10 cellular contexts compared by ENCODE assay signal in the genomic region with DNA sequence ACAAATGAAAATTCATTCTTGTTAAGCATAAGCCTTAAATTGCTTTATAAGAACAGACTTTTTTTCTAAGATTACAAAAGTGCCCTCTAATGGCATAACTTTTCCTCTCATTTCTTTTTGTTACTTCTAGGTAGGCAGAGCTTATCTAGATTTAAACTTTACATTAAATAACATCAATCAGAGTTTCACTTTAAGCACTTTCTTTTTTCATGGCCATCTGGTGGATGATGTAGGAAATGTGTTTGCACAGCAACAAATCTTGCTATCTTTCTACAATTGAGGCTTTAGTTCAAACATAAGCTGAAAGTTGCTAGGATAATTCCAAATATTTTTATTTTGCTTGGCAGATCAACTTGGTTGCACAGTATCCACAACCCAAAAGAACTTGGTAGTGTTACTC. TPM values are rescaled to one million over a fixed set of nuclear protein-coding genes. Genes with fewer than 3 reads are reported as not detected.
DNase-seq lines count a peak whose midpoint lies in the region; ATAC-seq and TF ChIP-seq lines count a peak whose summit lies in the region.
"Had no signal": no experiment of that assay in that cellular context is flagged by ENCODE, and none has a peak within 500 bp of the region (broad histone marks: within the 10 kb centered on the region; RNA-seq: fewer than 3 reads in every experiment).

No MANE protein-coding gene starts in this region.

- H3K36me3 ChIP-seq in heart right ventricle: no peaks in the 10 kb centered on the region
- H3K36me3 ChIP-seq in gastroesophageal sphincter: no peaks in the 10 kb centered on the region

- DNase-seq in heart right ventricle (no peak), Right ventricle myocardium inferior (ENCODE audit: missing footprints) (no peak), T-helper 9 cell (no peak)
- no peak for DNase-seq in stimulated activated naive CD8-positive, alpha-beta T cell treated with anti-CD3 and anti-CD28 coated beads, Interleukin-15, Interleukin-2, amounts not matched to agents 100 U/mL and 50 U/mL, for 24 hours
- DNase-seq: C1 segment of cervical spinal cord, occipital lobe had no signal

- H3K9me3 ChIP-seq in heart right ventricle (no peaks in the 10 kb centered on the region), gastroesophageal sphincter (no peaks in the 10 kb centered on the region)

- intact Hi-C loops in heart right ventricle (cut with DNase I): loop anchor here in 2 of 10 donors (10.0 kb wide), 1 partner anchor 125 kb away; a partner anchor contains a TSS
- intact Hi-C loops in Right ventricle myocardium inferior (cut with DNase I): no loop called here

- H3K4me1 ChIP-seq in heart right ventricle (peaks cover 0 to 37% (median 3%) of the 10 kb centered on the region in 9 donors), gastroesophageal sphincter (peaks cover 0 to 4% (median 0%) of the 10 kb centered on the region in 3 donors)

- H3K27ac ChIP-seq in heart right ventricle (no peak overlapping the region), gastroesophageal sphincter (no peak overlapping the region)

- no peaks in the 10 kb centered on the region for H3K27me3 ChIP-seq in heart right ventricle
- no peaks in the 10 kb centered on the region for H3K27me3 ChIP-seq in gastroesophageal sphincter

- peak in 1 of 8 donors; percentile 12 for ATAC-seq in heart right ventricle
- ATAC-seq in Right ventricle myocardium inferior: no peak
- ATAC-seq in SK-N-SH treated with all-trans-retinoic acid at 6 μM for 48 hours: peak; percentile 56; the same call in 2 of the 3 replicates
- ATAC-seq in gastroesophageal sphincter: no peak
- ATAC-seq in HG03571 (IDR thresholded peaks at IDR 0.05; ENCODE audit: unreplicated experiment): no peak
- no peak for ATAC-seq in stimulated activated naive CD8-positive, alpha-beta T cell treated with anti-CD3 and anti-CD28 coated beads, Interleukin-15, Interleukin-2, amounts not matched to agents 100 U/mL and 50 U/mL, for 24 hours
- ATAC-seq in GM18907 (IDR thresholded peaks at IDR 0.05; ENCODE audit: unreplicated experiment): no peak

- no peak overlapping the region for H3K4me3 ChIP-seq in heart right ventricle
- H3K4me3 ChIP-seq in gastroesophageal sphincter: no peak overlapping the region

- TF ChIP-seq CTCF in heart right ventricle (IDR thresholded peaks at IDR 0.05): peak in 8 of 9 donors; percentile 10 to 56 (median 39)
- TF ChIP-seq CTCF in gastroesophageal sphincter (IDR thresholded peaks at IDR 0.05): peak in 3 of 4 experiments; percentile 24 to 29 (median 26)

- no peak for TF ChIP-seq POLR2A in gastroesophageal sphincter (IDR thresholded peaks at IDR 0.05)

- no peak for TF ChIP-seq EP300 in gastroesophageal sphincter (IDR thresholded peaks at IDR 0.05)

TF ChIP-seq in SK-N-SH treated with all-trans-retinoic acid at 6 μM for 48 hours, 23 proteins besides CTCF, POLR2A, EP300 and RAD21:
- TF ChIP-seq, protein P1, sequence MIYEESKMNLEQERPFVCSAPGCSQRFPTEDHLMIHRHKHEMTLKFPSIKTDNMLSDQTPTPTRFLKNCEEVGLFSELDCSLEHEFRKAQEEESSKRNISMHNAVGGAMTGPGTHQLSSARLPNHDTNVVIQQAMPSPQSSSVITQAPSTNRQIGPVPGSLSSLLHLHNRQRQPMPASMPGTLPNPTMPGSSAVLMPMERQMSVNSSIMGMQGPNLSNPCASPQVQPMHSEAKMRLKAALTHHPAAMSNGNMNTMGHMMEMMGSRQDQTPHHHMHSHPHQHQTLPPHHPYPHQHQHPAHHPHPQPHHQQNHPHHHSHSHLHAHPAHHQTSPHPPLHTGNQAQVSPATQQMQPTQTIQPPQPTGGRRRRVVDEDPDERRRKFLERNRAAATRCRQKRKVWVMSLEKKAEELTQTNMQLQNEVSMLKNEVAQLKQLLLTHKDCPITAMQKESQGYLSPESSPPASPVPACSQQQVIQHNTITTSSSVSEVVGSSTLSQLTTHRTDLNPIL (CRISPR knock-in tag; IDR thresholded peaks at IDR 0.05; ENCODE audit: low read depth): no peak
- TF ChIP-seq ZNF565 (CRISPR knock-in tag; conservative IDR thresholded peaks at IDR 0.05; ENCODE audit: low read depth) (no peak), TOX (CRISPR knock-in tag; IDR thresholded peaks at IDR 0.05; ENCODE audit: borderline replicate concordance) (no peak), CSDC2 (CRISPR knock-in tag; IDR thresholded peaks at IDR 0.05) (no peak), TCF4 (CRISPR knock-in tag; IDR thresholded peaks at IDR 0.05; ENCODE audit: borderline replicate concordance) (no peak), OSR1 (CRISPR knock-in tag; IDR thresholded peaks at IDR 0.05) (no peak)

RNA-seq across cellular contexts. Expression of a gene that starts 22.1 kb away (rescaled TPM):
- 10 to 100 TPM in 2 of 10 donors, 1 to 10 TPM in 8; 3.4 to 17.9 (median 7.3) TPM for total RNA-seq in heart right ventricle
- polyA plus RNA-seq in heart right ventricle: 1 to 10 TPM; 2.8 to 4.6 TPM
- total RNA-seq in Right ventricle myocardium inferior: 8.1 TPM
- total RNA-seq in gastroesophageal sphincter: 10 to 100 TPM in 2 of 4 donors, 1 to 10 TPM in 2; 5.3 to 14.2 (median 9.7) TPM
